8 cellular contexts compared by ENCODE assay signal in genomic region chr5:94968507-94969095, GRCh38.
DNase-seq lines count a peak whose midpoint lies in the region; ATAC-seq, FAIRE-seq and TF ChIP-seq lines count a peak whose summit lies in the region.

No MANE protein-coding gene starts in this region.

- no peak overlapping the region for H3K27ac Mint-ChIP-seq in activated T-cell treated with anti-CD3 and anti-CD28 coated beads, Interleukin-2, amount 50 U/mL, for 24 hours
- no peak overlapping the region for H3K27ac Mint-ChIP-seq in chondrocyte (ENCODE audit: unreplicated experiment)

- in situ Hi-C loops in GM23248 (cut with MboI), result loop anchor here (10.0 kb wide), 1 partner anchor 276 kb away; no protein-coding TSS in a partner anchor

- H3K4me1 Mint-ChIP-seq in activated T-cell treated with anti-CD3 and anti-CD28 coated beads, Interleukin-2, amount 50 U/mL, for 4 hours (ENCODE audit: low read depth), result no peaks in the 10 kb centered on the region
- H3K4me1 Mint-ChIP-seq in activated T-cell treated with anti-CD3 and anti-CD28 coated beads, Interleukin-2, amount 50 U/mL, for 24 hours (ENCODE audit: low read depth), result no peaks in the 10 kb centered on the region
- H3K4me1 Mint-ChIP-seq in chondrocyte (ENCODE audit: low read depth), result peaks cover 4% of the 10 kb centered on the region

- 34 to 38% methylated on average over 5 of the region's 5 CpGs for WGBS in GM23248 (ENCODE audit: low coverage in 1 of 2, low lambda C conversion rate in 2 of 2, missing lambda C conversion rate in 2 of 2), 2 experiments

- ATAC-seq in activated T-cell treated with anti-CD3 and anti-CD28 coated beads, Interleukin-2, amount 50 U/mL, for 4 hours, result peak; percentile 51 to 52
- peak; percentile 99 for ATAC-seq in left lung

- H3K27me3 ChIP-seq in GM23248 (replicated peaks; ENCODE audit: insufficient read depth) (peaks cover 6% of the 10 kb centered on the region; the same call in 1 of the 2 replicates), left lung (no peaks in the 10 kb centered on the region)

- H3K4me1 ChIP-seq in GM23248 (ENCODE audit: insufficient read depth), result no peaks in the 10 kb centered on the region
- H3K4me1 ChIP-seq in left lung, result peaks cover 0 to 5% of the 10 kb centered on the region in 2 donors

- H3K27ac ChIP-seq in GM23248 (no peak overlapping the region), left lung (no peak overlapping the region)

- H3K9ac ChIP-seq in GM23248, result no peak overlapping the region

- H3K4me2 ChIP-seq in GM23248 (ENCODE audit: unreplicated experiment), result no peak overlapping the region

- no peak overlapping the region for H3K4me3 Mint-ChIP-seq in activated T-cell treated with anti-CD3 and anti-CD28 coated beads, Interleukin-2, amount 50 U/mL, for 4 hours
- H3K4me3 Mint-ChIP-seq in activated T-cell treated with anti-CD3 and anti-CD28 coated beads, Interleukin-2, amount 50 U/mL, for 24 hours, result no peak overlapping the region
- H3K4me3 Mint-ChIP-seq in chondrocyte (ENCODE audit: unreplicated experiment), result no peak overlapping the region

- no peak for DNase-seq in activated T-cell treated with anti-CD3 and anti-CD28 coated beads, Interleukin-2, amount 50 U/mL, for 4 hours
- DNase-seq in activated T-cell treated with anti-CD3 and anti-CD28 coated beads, Interleukin-2, amount 50 U/mL, for 24 hours, result no peak
- DNase-seq in GM23248, result peak; percentile 77
- peak; percentile 79 for DNase-seq in LoVo (ENCODE audit: low spot score)
- DNase-seq in OCI-M2 (lab: John Stamatoyannopoulos, UW; ENCODE audit: unreplicated experiment), result peak; percentile 22
- DNase-seq in chondrocyte (ENCODE audit: low spot score), result no peak
- no peak for DNase-seq in left lung
- DNase-seq in urothelium cell line (ENCODE audit: low spot score), result peak; percentile 39

- no peaks in the 10 kb centered on the region for H3K9me2 ChIP-seq in GM23248 (ENCODE audit: insufficient read depth)

- H3K4me3 ChIP-seq in GM23248 (no peak overlapping the region), left lung (no peak overlapping the region)

- no peaks in the 10 kb centered on the region for H3F3A ChIP-seq in GM23248 (ENCODE audit: insufficient read depth)

- no peaks in the 10 kb centered on the region for H3K9me3 Mint-ChIP-seq in activated T-cell treated with anti-CD3 and anti-CD28 coated beads, Interleukin-2, amount 50 U/mL, for 4 hours
- H3K9me3 Mint-ChIP-seq in activated T-cell treated with anti-CD3 and anti-CD28 coated beads, Interleukin-2, amount 50 U/mL, for 24 hours, result no peaks in the 10 kb centered on the region
- H3K9me3 Mint-ChIP-seq in chondrocyte (ENCODE audit: low read depth), result peaks cover 7% of the 10 kb centered on the region

- H3K36me3 Mint-ChIP-seq in activated T-cell treated with anti-CD3 and anti-CD28 coated beads, Interleukin-2, amount 50 U/mL, for 4 hours (ENCODE audit: insufficient read depth), result no peaks in the 10 kb centered on the region
- H3K36me3 Mint-ChIP-seq in activated T-cell treated with anti-CD3 and anti-CD28 coated beads, Interleukin-2, amount 50 U/mL, for 24 hours (ENCODE audit: low read depth), result no peaks in the 10 kb centered on the region
- H3K36me3 Mint-ChIP-seq in chondrocyte (ENCODE audit: low read depth), result no peaks in the 10 kb centered on the region

- intact Hi-C loops in left lung (cut with DNase I), result loop anchor here in 1 of 2 donors (10.0 kb wide), 1 partner anchor 296 kb away; no protein-coding TSS in a partner anchor

- H3K36me3 ChIP-seq in GM23248 (ENCODE audit: low read depth), result no peaks in the 10 kb centered on the region
- no peaks in the 10 kb centered on the region for H3K36me3 ChIP-seq in left lung

- no peaks in the 10 kb centered on the region for H4K20me1 ChIP-seq in GM23248 (ENCODE audit: insufficient read depth)

- H3K27me3 Mint-ChIP-seq in activated T-cell treated with anti-CD3 and anti-CD28 coated beads, Interleukin-2, amount 50 U/mL, for 4 hours (ENCODE audit: low read depth), result no peaks in the 10 kb centered on the region
- H3K27me3 Mint-ChIP-seq in activated T-cell treated with anti-CD3 and anti-CD28 coated beads, Interleukin-2, amount 50 U/mL, for 24 hours, result no peaks in the 10 kb centered on the region
- H3K27me3 Mint-ChIP-seq in chondrocyte (ENCODE audit: low read depth), result peaks cover 11% of the 10 kb centered on the region

- TF ChIP-seq CTCF in chondrocyte (IDR thresholded peaks at IDR 0.05) (peak; percentile 84), left lung (IDR thresholded peaks at IDR 0.05) (peak; percentile 58 to 73)

- H2AFZ ChIP-seq in GM23248, result no peak overlapping the region

- no peak for FAIRE-seq in urothelium cell line (lab: Jason Lieb, UNC)

- no peaks in the 10 kb centered on the region for H3K9me3 ChIP-seq in GM23248 (ENCODE audit: low read depth)
- no peaks in the 10 kb centered on the region for H3K9me3 ChIP-seq in left lung

- H3K79me2 ChIP-seq in GM23248 (ENCODE audit: insufficient read depth), result no peaks in the 10 kb centered on the region

Comparison
In these comparisons a context has a peak if more than half of its experiments do, and no peak if none do; other contexts are left out.
1. DNase-seq: peak in GM23248 (single experiment), LoVo (single experiment), OCI-M2 (single experiment) and urothelium cell line (single experiment); none in activated T-cell treated with anti-CD3 and anti-CD28 coated beads, Interleukin-2, amount 50 U/mL, for 4 hours (single experiment), activated T-cell treated with anti-CD3 and anti-CD28 coated beads, Interleukin-2, amount 50 U/mL, for 24 hours (single experiment), chondrocyte (single experiment) and left lung (0 of 2).